Comparison of ENCODE assay signal across 18 cellular contexts in genomic region chr2:10054424-10054823, GRCh38.
"Had no signal": no experiment of that assay in that cellular context is flagged by ENCODE, and none has a peak within 500 bp of the region (broad histone marks: within the 10 kb centered on the region; RNA-seq: fewer than 3 reads in every experiment).

No MANE protein-coding gene starts in this region.

- H3K36me3 ChIP-seq: uterus had no signal

- H3K4me3 ChIP-seq: adrenal gland, thyroid gland, uterus had no signal

- H3K27me3 Mint-ChIP-seq: activated naive CD4-positive, alpha-beta T cell treated with anti-CD3 and anti-CD28 coated beads, Interleukin-2, amount 50 U/mL, for 24 hours; central memory CD8-positive, alpha-beta T cell had no signal

- H3K9me3 Mint-ChIP-seq: activated CD4-positive, alpha-beta memory T cell treated with anti-CD3 and anti-CD28 coated beads, Interleukin-2, amount 10 ng/mL, durations not matched to agents 7 days and 5 days; activated naive CD4-positive, alpha-beta T cell treated with anti-CD3 and anti-CD28 coated beads, Interleukin-2, amount 50 U/mL, for 24 hours; activated T-cell treated with anti-CD3 and anti-CD28 coated beads, Interleukin-2, amount 50 U/mL, for 24 hours; central memory CD8-positive, alpha-beta T cell; naive B cell; stimulated activated naive B cell treated with anti-CD40 and anti-IgM and Interleukin-4, amounts not matched to agents 10 μg/mL and 1 μg/mL and 100 μg/mL, for 72 hours; T-helper 1 cell treated with Interleukin-12 subunit alpha and Interleukin-12 subunit beta and Interleukin-4 antibody, amounts not matched to agents 30 μg/mL and 1 μg/mL, for 36 hours; WTC11 had no signal

- H3K9me3 ChIP-seq: adrenal gland, thyroid gland, uterus had no signal

- H3K27ac ChIP-seq: adrenal gland, uterus had no signal

- DNase-seq: activated CD4-positive, alpha-beta memory T cell treated with anti-CD3 and anti-CD28 coated beads, Interleukin-2, amount 10 ng/mL, durations not matched to agents 7 days and 5 days; activated CD4-positive, alpha-beta T cell treated with anti-CD3 and anti-CD28 coated beads for 4 hours; activated effector memory CD4-positive, alpha-beta T cell treated with Interleukin-2 at 50 U/mL for 16 hours; activated T-cell treated with anti-CD3 and anti-CD28 coated beads, Interleukin-2, amount 50 U/mL, for 24 hours; adrenal gland; effector CD8-positive, alpha-beta T cell; foreskin melanocyte; head of caudate nucleus; naive B cell; stimulated activated CD4-positive, alpha-beta T cell treated with anti-CD3 and anti-CD28 coated beads, Interleukin-15, amount 100 ng/mL, for 24 hours; stimulated activated CD4-positive, alpha-beta T cell treated with anti-CD3 and anti-CD28 coated beads, Interleukin-4, amount 100 ng/mL, for 1 hour; stimulated activated naive B cell treated with anti-CD40 and anti-IgM and Interleukin-4, amounts not matched to agents 10 μg/mL and 1 μg/mL and 100 μg/mL, for 72 hours; uterus had no signal

- ATAC-seq: stimulated activated naive B cell treated with anti-CD40 and anti-IgM and Interleukin-4, amounts not matched to agents 10 μg/mL and 1 μg/mL and 100 μg/mL, for 72 hours; WTC11 had no signal

- H3K27me3 ChIP-seq: adrenal gland, thyroid gland, uterus had no signal

- H3K4me3 Mint-ChIP-seq: activated CD4-positive, alpha-beta memory T cell treated with anti-CD3 and anti-CD28 coated beads, Interleukin-2, amount 10 ng/mL, durations not matched to agents 7 days and 5 days; activated naive CD4-positive, alpha-beta T cell treated with anti-CD3 and anti-CD28 coated beads, Interleukin-2, amount 50 U/mL, for 24 hours; activated T-cell treated with anti-CD3 and anti-CD28 coated beads, Interleukin-2, amount 50 U/mL, for 24 hours; central memory CD8-positive, alpha-beta T cell; naive B cell; stimulated activated naive B cell treated with anti-CD40 and anti-IgM and Interleukin-4, amounts not matched to agents 10 μg/mL and 1 μg/mL and 100 μg/mL, for 72 hours; T-helper 1 cell treated with Interleukin-12 subunit alpha and Interleukin-12 subunit beta and Interleukin-4 antibody, amounts not matched to agents 30 μg/mL and 1 μg/mL, for 36 hours; WTC11 had no signal

- H3K4me1 Mint-ChIP-seq: central memory CD8-positive, alpha-beta T cell had no signal

- H3K27ac Mint-ChIP-seq: activated CD4-positive, alpha-beta memory T cell treated with anti-CD3 and anti-CD28 coated beads, Interleukin-2, amount 10 ng/mL, durations not matched to agents 7 days and 5 days; activated naive CD4-positive, alpha-beta T cell treated with anti-CD3 and anti-CD28 coated beads, Interleukin-2, amount 50 U/mL, for 24 hours; activated T-cell treated with anti-CD3 and anti-CD28 coated beads, Interleukin-2, amount 50 U/mL, for 24 hours; naive B cell; stimulated activated naive B cell treated with anti-CD40 and anti-IgM and Interleukin-4, amounts not matched to agents 10 μg/mL and 1 μg/mL and 100 μg/mL, for 72 hours; T-helper 1 cell treated with Interleukin-12 subunit alpha and Interleukin-12 subunit beta and Interleukin-4 antibody, amounts not matched to agents 30 μg/mL and 1 μg/mL, for 36 hours; WTC11 had no signal
